In the genomic region with DNA sequence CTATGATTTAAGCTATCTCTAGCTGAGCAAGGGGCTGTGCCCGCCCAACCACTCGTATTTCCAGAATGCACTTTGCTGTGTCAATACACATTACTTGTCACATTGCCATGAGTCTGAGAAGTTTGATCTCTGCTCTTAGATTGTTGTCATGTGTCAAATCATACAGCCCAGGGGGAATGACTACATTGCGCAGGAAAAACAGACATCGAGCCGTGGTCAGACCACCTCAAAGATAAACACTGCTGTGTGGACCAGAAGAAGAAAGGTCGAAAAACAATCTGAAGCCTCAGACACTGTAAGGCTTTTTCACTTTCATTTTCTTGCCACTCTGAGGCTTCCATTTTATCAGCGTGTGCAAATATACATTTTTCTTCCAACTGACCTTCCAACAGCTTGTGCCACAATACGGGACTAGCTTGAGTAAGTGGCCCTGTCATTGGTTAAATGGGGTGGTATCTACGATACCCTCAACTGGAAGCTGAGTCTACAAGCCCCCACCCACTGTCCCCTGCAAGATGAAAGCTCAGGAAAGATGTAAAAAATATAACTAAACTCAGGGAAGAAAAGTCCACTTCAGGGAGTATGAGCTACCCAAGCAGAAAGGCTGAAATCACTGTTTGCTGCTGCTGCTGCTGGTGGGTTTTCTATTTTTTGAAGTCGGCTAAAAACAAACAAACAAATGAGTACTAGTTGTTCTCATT, we compare ENCODE assay signal across 10 cellular contexts.
DNase-seq lines count a peak whose midpoint lies in the region; ATAC-seq and TF ChIP-seq lines count a peak whose summit lies in the region.
"Had no signal": no experiment of that assay in that cellular context is flagged by ENCODE, and none has a peak within 500 bp of the region (broad histone marks: within the 10 kb centered on the region; RNA-seq: fewer than 3 reads in every experiment).

No MANE protein-coding gene starts in this region.

- intact Hi-C loops in ascending aorta (cut with DNase I) = no loop called here

- no peak for TF ChIP-seq CTCF in ascending aorta (IDR thresholded peaks at IDR 0.05)

- no peak for ATAC-seq in GM18502 (IDR thresholded peaks at IDR 0.05; ENCODE audit: poor library complexity, unreplicated experiment)
- no peak for ATAC-seq in GM18498 (IDR thresholded peaks at IDR 0.05; ENCODE audit: unreplicated experiment)
- ATAC-seq: activated T-cell treated with anti-CD3 and anti-CD28 coated beads, Interleukin-2, amount 50 U/mL, for 4 hours had no signal

- peaks cover 0 to under 1% of the 10 kb centered on the region in 2 donors for H3K4me1 ChIP-seq in ascending aorta

- H3K36me3 ChIP-seq in ascending aorta = no peaks in the 10 kb centered on the region

- no peaks in the 10 kb centered on the region for H3K9me3 ChIP-seq in ascending aorta

- peak overlapping the region; percentile 20 for H3K4me3 ChIP-seq in Jurkat, Clone E6-1 (ENCODE audit: low read length)
- H3K4me3 ChIP-seq in ascending aorta = peak overlapping the region; percentile 4 to 56

- no peaks in the 10 kb centered on the region for H3K27me3 ChIP-seq in ascending aorta

- DNase-seq in Jurkat, Clone E6-1 (ENCODE audit: low read depth, low spot score) = peak; percentile 39
- DNase-seq in ascending aorta (ENCODE audit: low spot score in 2 of 2) = peak in 1 of 2 donors; percentile 52
- peak; percentile 17 for DNase-seq in kidney tubule cell (ENCODE audit: low spot score)
- DNase-seq in stromal cell of bone marrow (ENCODE audit: low read depth) = peak; percentile 91
- DNase-seq in SKM-1 (lab: John Stamatoyannopoulos, UW; ENCODE audit: unreplicated experiment) = no peak
- DNase-seq in medulla oblongata (ENCODE audit: extremely low spot score) = no peak
- DNase-seq: activated T-cell treated with anti-CD3 and anti-CD28 coated beads, Interleukin-2, amount 50 U/mL, for 4 hours; islet precursor cell had no signal

- H3K27ac ChIP-seq in ascending aorta = peak overlapping the region in 1 of 2 donors; percentile 34

Comparison
In these comparisons a context has a peak if more than half of its experiments do, and no peak if none do; other contexts are left out.
1. DNase-seq: peak in Jurkat, Clone E6-1 (single experiment), kidney tubule cell (single experiment) and stromal cell of bone marrow (single experiment); none in SKM-1 (single experiment) and medulla oblongata (single experiment).